25 cellular contexts compared by ENCODE assay signal in the genomic region with DNA sequence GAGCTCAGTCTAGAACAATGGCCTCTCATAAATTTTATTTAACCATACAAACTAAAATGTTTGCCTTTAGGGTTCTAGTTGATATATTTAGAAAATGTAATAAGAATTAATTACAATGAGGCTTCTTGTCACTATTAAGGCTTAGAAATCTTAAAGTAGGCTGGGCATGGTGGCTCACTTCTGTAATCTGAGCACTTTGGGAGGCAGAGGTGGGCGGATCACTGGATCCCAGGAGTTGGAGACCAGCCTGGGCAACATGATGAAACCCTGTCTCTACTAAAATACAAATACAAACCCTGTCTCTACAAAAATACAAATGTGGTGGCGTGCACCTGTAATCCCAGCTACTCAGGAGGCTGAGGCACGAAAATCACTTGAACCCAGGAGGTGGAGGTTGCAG.
"Had no signal": no experiment of that assay in that cellular context is flagged by ENCODE, and none has a peak within 500 bp of the region (broad histone marks: within the 10 kb centered on the region; RNA-seq: fewer than 3 reads in every experiment).

No MANE protein-coding gene starts in this region.

- H3K27me3 Mint-ChIP-seq: activated CD4-positive, alpha-beta memory T cell treated with anti-CD3 and anti-CD28 coated beads, Interleukin-2, amount 10 ng/mL, durations not matched to agents 7 days and 5 days had no signal

- H3K9me3 Mint-ChIP-seq: activated CD4-positive, alpha-beta memory T cell treated with anti-CD3 and anti-CD28 coated beads, Interleukin-2, amount 10 ng/mL, durations not matched to agents 7 days and 5 days; activated naive CD4-positive, alpha-beta T cell treated with anti-CD3 and anti-CD28 coated beads, Interleukin-2, amount 10 ng/mL, durations not matched to agents 7 days and 5 days had no signal

- H3K4me3 ChIP-seq: cardiac muscle cell, SK-N-MC had no signal

- H3K9ac ChIP-seq: KMS-11 had no signal

- H3K4me1 Mint-ChIP-seq: activated CD4-positive, alpha-beta memory T cell treated with anti-CD3 and anti-CD28 coated beads, Interleukin-2, amount 10 ng/mL, durations not matched to agents 7 days and 5 days; activated naive CD4-positive, alpha-beta T cell treated with anti-CD3 and anti-CD28 coated beads, Interleukin-2, amount 10 ng/mL, durations not matched to agents 7 days and 5 days had no signal

- H3K36me3 Mint-ChIP-seq: activated naive CD4-positive, alpha-beta T cell treated with anti-CD3 and anti-CD28 coated beads, Interleukin-2, amount 10 ng/mL, durations not matched to agents 7 days and 5 days; activated naive CD8-positive, alpha-beta T cell treated with anti-CD3 and anti-CD28 coated beads for 36 hours had no signal

- H3K4me3 Mint-ChIP-seq: activated CD4-positive, alpha-beta memory T cell treated with anti-CD3 and anti-CD28 coated beads, Interleukin-2, amount 10 ng/mL, durations not matched to agents 7 days and 5 days; activated CD4-positive, alpha-beta T cell treated with anti-CD3 and anti-CD28 coated beads for 36 hours; activated naive CD4-positive, alpha-beta T cell treated with anti-CD3 and anti-CD28 coated beads, Interleukin-2, amount 10 ng/mL, durations not matched to agents 7 days and 5 days; activated naive CD8-positive, alpha-beta T cell treated with anti-CD3 and anti-CD28 coated beads for 36 hours; activated T-cell treated with anti-CD3 and anti-CD28 coated beads, Interleukin-2, amount 50 U/mL, for 72 hours had no signal

- H3K36me3 ChIP-seq: brain microvascular endothelial cell, cardiac muscle cell, WERI-Rb-1 had no signal

- ATAC-seq: activated CD4-positive, alpha-beta T cell treated with anti-CD3 and anti-CD28 coated beads for 36 hours; activated T-cell treated with anti-CD3 and anti-CD28 coated beads, Interleukin-2, amount 50 U/mL, for 72 hours; Right ventricle myocardium inferior had no signal

- H3K4me2 ChIP-seq: KMS-11 had no signal

- H3K27ac Mint-ChIP-seq: activated CD4-positive, alpha-beta memory T cell treated with anti-CD3 and anti-CD28 coated beads, Interleukin-2, amount 10 ng/mL, durations not matched to agents 7 days and 5 days; activated CD4-positive, alpha-beta T cell treated with anti-CD3 and anti-CD28 coated beads for 36 hours; activated naive CD4-positive, alpha-beta T cell treated with anti-CD3 and anti-CD28 coated beads, Interleukin-2, amount 10 ng/mL, durations not matched to agents 7 days and 5 days; activated naive CD8-positive, alpha-beta T cell treated with anti-CD3 and anti-CD28 coated beads for 36 hours; activated T-cell treated with anti-CD3 and anti-CD28 coated beads, Interleukin-2, amount 50 U/mL, for 72 hours; activated T-helper 2 cell treated with anti-CD3 and anti-CD28 coated beads, Interferon-gamma antibody, Interleukin-2, Interleukin-4, amounts not matched to agents 10 μg/mL and 5 μg/mL and 100 μg/mL, durations not matched to agents 14 hours and 24 hours and 36 hours had no signal

- H3K27me3 ChIP-seq: brain microvascular endothelial cell, cardiac muscle cell had no signal

- H3K27ac ChIP-seq: brain microvascular endothelial cell, cardiac muscle cell, KMS-11, SK-N-MC, WERI-Rb-1 had no signal

- DNase-seq: activated CD4-positive, alpha-beta memory T cell treated with anti-CD3 and anti-CD28 coated beads, Interleukin-2, amount 10 ng/mL, durations not matched to agents 7 days and 5 days; activated CD4-positive, alpha-beta T cell treated with anti-CD3 and anti-CD28 coated beads for 36 hours; activated CD4-positive, alpha-beta T cell treated with anti-CD3 and anti-CD28 coated beads, Interleukin-2, amount 50 U/mL, for 1 hour; activated CD8-positive, alpha-beta memory T cell treated with anti-CD3 and anti-CD28 coated beads, Interleukin-2, amount 50 U/mL, for 4 hours; activated gamma-delta T cell treated with Interleukin-2 at 50 U/mL for 16 hours; activated naive CD4-positive, alpha-beta T cell treated with anti-CD3 and anti-CD28 coated beads, Interleukin-2, amount 10 ng/mL, durations not matched to agents 7 days and 5 days; activated naive CD8-positive, alpha-beta T cell treated with anti-CD3 and anti-CD28 coated beads for 36 hours; activated T-cell treated with anti-CD3 and anti-CD28 coated beads, Interleukin-2, amount 50 U/mL, for 72 hours; brain microvascular endothelial cell; MM.1S; NCI-H1105; NCI-H1436; NCI-H187; NCI-H2081; NCI-H2171 treated with DMSO at 0.1 percent for 48 hours; NCI-H226; NCI-H526; RPMI8226; T-helper 1 cell; WERI-Rb-1 had no signal
